ENCODE assay signal across 1 cellular context in the genomic region with DNA sequence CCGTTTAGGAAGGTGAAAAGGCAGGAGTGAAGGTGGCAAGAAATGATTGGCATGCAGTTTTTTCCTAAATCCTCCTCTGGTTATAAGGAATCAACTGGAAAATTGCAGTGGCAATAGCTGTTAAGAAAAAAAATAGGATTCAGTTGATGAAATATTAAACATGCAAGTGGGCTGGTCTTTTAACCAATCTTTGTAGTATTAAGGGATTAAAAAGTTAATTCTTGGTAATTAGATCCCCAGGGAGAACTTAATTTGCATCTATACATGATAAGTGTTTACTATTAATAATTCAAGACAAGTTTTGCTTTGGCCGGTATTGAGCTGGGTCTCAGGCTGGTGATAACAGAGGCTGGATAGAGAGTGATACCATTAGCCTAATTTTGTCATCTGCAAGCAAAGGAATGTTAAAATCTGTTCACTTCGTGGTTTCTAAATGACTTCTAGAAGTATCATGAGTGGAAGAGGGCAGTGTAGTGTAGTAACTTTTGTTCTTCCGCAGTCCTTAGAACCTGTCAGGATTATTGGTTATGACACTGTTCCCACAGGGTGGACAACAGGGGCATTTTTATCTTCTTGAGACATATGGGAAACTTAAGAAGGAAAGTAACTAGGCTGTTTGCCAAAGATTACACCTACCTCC.
TF ChIP-seq lines count a peak whose summit lies in the region.

No MANE protein-coding gene starts in this region.

TF ChIP-seq in K562, 482 proteins besides CTCF, POLR2A, EP300 and RAD21 (continued from another document):
- TF ChIP-seq, protein P1, sequence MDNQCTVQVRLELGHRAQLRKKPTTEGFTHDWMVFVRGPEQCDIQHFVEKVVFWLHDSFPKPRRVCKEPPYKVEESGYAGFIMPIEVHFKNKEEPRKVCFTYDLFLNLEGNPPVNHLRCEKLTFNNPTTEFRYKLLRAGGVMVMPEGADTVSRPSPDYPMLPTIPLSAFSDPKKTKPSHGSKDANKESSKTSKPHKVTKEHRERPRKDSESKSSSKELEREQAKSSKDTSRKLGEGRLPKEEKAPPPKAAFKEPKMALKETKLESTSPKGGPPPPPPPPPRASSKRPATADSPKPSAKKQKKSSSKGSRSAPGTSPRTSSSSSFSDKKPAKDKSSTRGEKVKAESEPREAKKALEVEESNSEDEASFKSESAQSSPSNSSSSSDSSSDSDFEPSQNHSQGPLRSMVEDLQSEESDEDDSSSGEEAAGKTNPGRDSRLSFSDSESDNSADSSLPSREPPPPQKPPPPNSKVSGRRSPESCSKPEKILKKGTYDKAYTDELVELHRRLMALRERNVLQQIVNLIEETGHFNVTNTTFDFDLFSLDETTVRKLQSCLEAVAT (IDR thresholded peaks at IDR 0.05): no peak
- TF ChIP-seq ZNF518B (CRISPR knock-in tag; IDR thresholded peaks at IDR 0.05): no peak
- peak; percentile 25; the same call in 1 of the 2 replicates for TF ChIP-seq CBFA2T3 (IDR thresholded peaks at IDR 0.05)
- TF ChIP-seq SETDB1 (IDR thresholded peaks at IDR 0.05; ENCODE audit: low read length): no peak
- TF ChIP-seq MEF2A (IDR thresholded peaks at IDR 0.05; ENCODE audit: control insufficient read depth, low read depth, low read length): no peak
